In genomic region chr17:14316131-14316854, GRCh38 we compare ENCODE assay signal across 1 cellular context.
A peak's percentile ranks its signal among the peaks of the same experiment; 100 is the strongest.
TF ChIP-seq lines count a peak whose summit lies in the region.

No MANE protein-coding gene starts in this region.

TF ChIP-seq in HepG2, 621 proteins besides CTCF, POLR2A, EP300 and RAD21 (continued from another document and continues in another):
- TF ChIP-seq USF2 (IDR thresholded peaks at IDR 0.05; ENCODE audit: low read depth, low read length) (no peak), USF2 (CRISPR knock-in tag; IDR thresholded peaks at IDR 0.05; ENCODE audit: borderline replicate concordance) (no peak), IRF9 (CRISPR knock-in tag; IDR thresholded peaks at IDR 0.05; ENCODE audit: borderline replicate concordance) (no peak), ZNF329 (CRISPR knock-in tag; IDR thresholded peaks at IDR 0.05; ENCODE audit: low read depth) (no peak), PAWR (CRISPR knock-in tag; IDR thresholded peaks at IDR 0.05; ENCODE audit: borderline replicate concordance) (no peak), NR2F1 (CRISPR knock-in tag; IDR thresholded peaks at IDR 0.05) (no peak), SP5 (CRISPR knock-in tag; IDR thresholded peaks at IDR 0.05; ENCODE audit: borderline replicate concordance, low read depth) (no peak), ZNF24 (IDR thresholded peaks at IDR 0.05) (no peak), FOXA3 (CRISPR knock-in tag; IDR thresholded peaks at IDR 0.05) (peak; percentile 91), TARDBP (CRISPR knock-in tag; IDR thresholded peaks at IDR 0.05) (no peak; the same call in 1 of the 2 replicates), ZNF749 (CRISPR knock-in tag; IDR thresholded peaks at IDR 0.05; ENCODE audit: borderline replicate concordance) (no peak), ZNF292 (CRISPR knock-in tag; IDR thresholded peaks at IDR 0.05; ENCODE audit: borderline replicate concordance, low read depth) (0 out of 2 replicates have a peak, but pooled peaks have one; percentile 20), ZBTB33 (CRISPR knock-in tag; IDR thresholded peaks at IDR 0.05) (peak; percentile 60; the same call in 1 of the 2 replicates), BHLHE40 (IDR thresholded peaks at IDR 0.05; ENCODE audit: low read length) (peak; percentile 70), TRIM24 (CRISPR knock-in tag; IDR thresholded peaks at IDR 0.05) (no peak), HBP1 (CRISPR knock-in tag; IDR thresholded peaks at IDR 0.05; ENCODE audit: low read depth) (peak; percentile 82), GTF3A (CRISPR knock-in tag; conservative IDR thresholded peaks at IDR 0.05) (no peak), RORA (CRISPR knock-in tag; IDR thresholded peaks at IDR 0.05) (no peak), ARHGAP35 (CRISPR knock-in tag; IDR thresholded peaks at IDR 0.05; ENCODE audit: borderline replicate concordance) (no peak), ETV5 (CRISPR knock-in tag; IDR thresholded peaks at IDR 0.05; ENCODE audit: borderline replicate concordance) (peak; percentile 60; the same call in 1 of the 2 replicates), SSRP1 (CRISPR knock-in tag; IDR thresholded peaks at IDR 0.05) (no peak), ARID4A (CRISPR knock-in tag; IDR thresholded peaks at IDR 0.05; ENCODE audit: borderline replicate concordance) (peak; percentile 35; the same call in 1 of the 2 replicates), ZNF761 (CRISPR knock-in tag; conservative IDR thresholded peaks at IDR 0.05) (no peak), ZMYM3 (CRISPR knock-in tag; IDR thresholded peaks at IDR 0.05) (no peak), ETS1 (CRISPR knock-in tag; IDR thresholded peaks at IDR 0.05) (no peak), KDM1A (CRISPR knock-in tag; IDR thresholded peaks at IDR 0.05) (no peak), SMAD9 (CRISPR knock-in tag; IDR thresholded peaks at IDR 0.05) (no peak), ARID3A (IDR thresholded peaks at IDR 0.05; ENCODE audit: low read depth, low read length) (peak; percentile 50; the same call in 1 of the 2 replicates), HOMEZ (CRISPR knock-in tag; IDR thresholded peaks at IDR 0.05; ENCODE audit: low read depth) (peak; percentile 71), AHDC1 (CRISPR knock-in tag; IDR thresholded peaks at IDR 0.05; ENCODE audit: borderline replicate concordance) (no peak), E2F5 (CRISPR knock-in tag; conservative IDR thresholded peaks at IDR 0.05) (no peak), MED1 (CRISPR knock-in tag; IDR thresholded peaks at IDR 0.05) (peak; percentile 84), ZNF460 (CRISPR knock-in tag; IDR thresholded peaks at IDR 0.05; ENCODE audit: borderline replicate concordance) (no peak)
